8 cellular contexts compared by ENCODE assay signal in the genomic region with DNA sequence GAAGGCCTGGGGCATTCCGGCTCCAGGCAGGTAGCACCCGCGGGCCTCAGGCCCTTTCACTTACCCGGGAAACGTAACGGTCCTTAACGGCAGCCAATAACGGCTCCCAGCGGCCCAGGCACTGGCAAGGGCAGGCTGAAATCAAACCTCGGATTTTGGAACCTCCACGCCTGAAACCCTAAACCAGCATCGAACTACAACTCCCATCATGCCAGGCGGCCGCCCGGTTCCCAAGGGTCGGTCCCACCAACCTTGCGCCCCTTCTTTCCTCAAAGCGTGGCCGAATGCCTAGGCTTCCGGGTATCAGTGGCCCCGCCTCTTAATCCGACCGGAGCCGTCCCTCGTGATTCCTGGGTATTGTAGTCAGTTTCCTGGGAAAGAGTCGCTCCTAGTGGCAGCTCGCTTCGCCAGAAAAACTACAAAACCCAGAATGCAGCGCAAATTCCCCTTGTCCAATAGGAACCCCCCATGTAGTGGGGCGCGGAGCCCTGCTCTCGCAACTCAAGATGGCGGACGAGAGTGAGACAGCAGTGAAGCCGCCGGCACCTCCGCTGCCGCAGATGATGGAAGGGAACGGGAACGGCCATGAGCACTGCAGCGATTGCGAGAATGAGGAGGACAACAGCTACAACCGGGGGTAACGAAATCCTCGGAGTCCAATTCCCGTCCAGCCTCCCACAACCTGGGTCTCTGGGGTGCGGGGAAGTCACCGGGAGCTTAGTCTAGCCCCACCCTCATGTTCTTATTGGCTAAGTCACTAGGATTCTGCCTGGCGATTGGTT. TPM values are rescaled to one million over a fixed set of nuclear protein-coding genes. Genes with fewer than 3 reads are reported as not detected.
DNase-seq lines count a peak whose midpoint lies in the region; ATAC-seq and TF ChIP-seq lines count a peak whose summit lies in the region.

Gene NMT1 (plus strand): TSS at position 494 of the 782 bp plus-strand sequence. CDS start 13 bp downstream, at position 507.

- peak within 1 kb of the TSS; percentile 81 for H3K4me3 ChIP-seq in GM12875 (ENCODE audit: low read depth, low read length)
- H3K4me3 ChIP-seq in adipocyte (ENCODE audit: low read length): peak within 1 kb of the TSS; percentile 95
- peak within 1 kb of the TSS; percentile 72 for H3K4me3 ChIP-seq in cardiac muscle cell
- peak within 1 kb of the TSS; percentile 99 for H3K4me3 ChIP-seq in parathyroid adenoma (ENCODE audit: low read depth, low read length)
- peak within 1 kb of the TSS; percentile 59 to 94 (median 68) for H3K4me3 ChIP-seq in tibial nerve

- 0% methylated on average over 44 to 48 of the region's 49 CpGs for whole genome bisulfite sequencing in tibial nerve, 2 donors

- peaks cover 42% of the 10 kb centered on the region for H3K79me2 ChIP-seq in parathyroid adenoma

- no peak for TF ChIP-seq CTCF in GM12875 (IDR thresholded peaks at IDR 0.05; ENCODE audit: borderline replicate concordance, insufficient read depth, low read depth, low read length)
- no peak for TF ChIP-seq CTCF in cardiac muscle cell (IDR thresholded peaks at IDR 0.05; ENCODE audit: low read depth, low read length)
- no peak for TF ChIP-seq CTCF in parathyroid adenoma (IDR thresholded peaks at IDR 0.05)
- TF ChIP-seq CTCF in tibial nerve (IDR thresholded peaks at IDR 0.05): peak in 2 of 5 experiments; percentile 50 to 58

- peak; percentile 92 for ATAC-seq in HG02798 (IDR thresholded peaks at IDR 0.05; ENCODE audit: poor library complexity, unreplicated experiment)

- H3K27me3 ChIP-seq in adipocyte (replicated peaks; ENCODE audit: control insufficient read depth, insufficient read depth, low read length) (no peaks in the 10 kb centered on the region), cardiac muscle cell (no peaks in the 10 kb centered on the region), parathyroid adenoma (ENCODE audit: control insufficient read depth, insufficient read depth, low read length) (no peaks in the 10 kb centered on the region), tibial nerve (no peaks in the 10 kb centered on the region)

- DNase-seq in NCI-H1436 (lab: John Stamatoyannopoulos, UW) (peak; percentile 100), T follicular helper cell (ENCODE audit: low read depth) (peak; percentile 93), adipocyte (ENCODE audit: low read depth) (peak; percentile 100), cardiac muscle cell (ENCODE audit: low read depth in 1 of 2, low spot score in 1 of 2) (peak; percentile 100), tibial nerve (ENCODE audit: low spot score in 2 of 2) (peak; percentile 97 to 98)

- peak within 1 kb of the TSS; percentile 98 for H2AFZ ChIP-seq in parathyroid adenoma

- peak; percentile 70 to 99 for TF ChIP-seq EP300 in tibial nerve (IDR thresholded peaks at IDR 0.05)

- H3K9ac ChIP-seq in adipocyte (ENCODE audit: low read length) (peak within 1 kb of the TSS; percentile 95), parathyroid adenoma (peak within 1 kb of the TSS; percentile 74)

- peak within 1 kb of the TSS; percentile 83 for H3K4me2 ChIP-seq in parathyroid adenoma (ENCODE audit: low read length)

- no peaks in the 10 kb centered on the region for H3K9me3 ChIP-seq in adipocyte (ENCODE audit: control insufficient read depth, low read length)
- H3K9me3 ChIP-seq in cardiac muscle cell (ENCODE audit: low read depth): no peaks in the 10 kb centered on the region
- H3K9me3 ChIP-seq in parathyroid adenoma (ENCODE audit: control insufficient read depth, low read length): no peaks in the 10 kb centered on the region
- no peaks in the 10 kb centered on the region for H3K9me3 ChIP-seq in tibial nerve

- peaks cover 3% of the 10 kb centered on the region for H3K36me3 ChIP-seq in adipocyte (ENCODE audit: control insufficient read depth, insufficient read depth, low read length, severe bottlenecking)
- no peaks in the 10 kb centered on the region for H3K36me3 ChIP-seq in cardiac muscle cell
- no peaks in the 10 kb centered on the region for H3K36me3 ChIP-seq in parathyroid adenoma (ENCODE audit: control insufficient read depth, insufficient read depth, low read length)
- H3K36me3 ChIP-seq in tibial nerve: peaks cover 0 to 8% (median 0%) of the 10 kb centered on the region in 3 donors

- peak; percentile 80 to 93 for TF ChIP-seq POLR2A in tibial nerve (IDR thresholded peaks at IDR 0.05)

- H3K27ac ChIP-seq in cardiac muscle cell (peak within 1 kb of the TSS; percentile 91), parathyroid adenoma (peak within 1 kb of the TSS; percentile 92), tibial nerve (peak within 1 kb of the TSS; percentile 76 to 97 (median 89))

- peaks cover 32% of the 10 kb centered on the region for H3K4me1 ChIP-seq in adipocyte (ENCODE audit: control insufficient read depth, insufficient read depth, low read length)
- H3K4me1 ChIP-seq in cardiac muscle cell (ENCODE audit: low read depth): peaks cover 29% of the 10 kb centered on the region
- H3K4me1 ChIP-seq in parathyroid adenoma: peaks cover 16% of the 10 kb centered on the region
- H3K4me1 ChIP-seq in tibial nerve: peaks cover 8 to 63% (median 34%) of the 10 kb centered on the region in 4 donors

RNA-seq across cellular contexts. Expression of gene NMT1, which starts in this region (rescaled TPM):
- total RNA-seq in cardiac muscle cell (83.1 and 113 TPM in 2 replicates), tibial nerve (10 to 100 TPM; 63.2 to 97.9 (median 80.1) TPM)
- 85.2 and 92.9 TPM in 2 replicates for polyA plus RNA-seq in cardiac muscle cell

Comparison
In these comparisons a context has a peak if more than half of its experiments do, and no peak if none do; other contexts are left out.
1. Peak in every context shown above with its lines: DNase-seq, ATAC-seq, H3K4me3 ChIP-seq and H3K27ac ChIP-seq.